In the genomic region with DNA sequence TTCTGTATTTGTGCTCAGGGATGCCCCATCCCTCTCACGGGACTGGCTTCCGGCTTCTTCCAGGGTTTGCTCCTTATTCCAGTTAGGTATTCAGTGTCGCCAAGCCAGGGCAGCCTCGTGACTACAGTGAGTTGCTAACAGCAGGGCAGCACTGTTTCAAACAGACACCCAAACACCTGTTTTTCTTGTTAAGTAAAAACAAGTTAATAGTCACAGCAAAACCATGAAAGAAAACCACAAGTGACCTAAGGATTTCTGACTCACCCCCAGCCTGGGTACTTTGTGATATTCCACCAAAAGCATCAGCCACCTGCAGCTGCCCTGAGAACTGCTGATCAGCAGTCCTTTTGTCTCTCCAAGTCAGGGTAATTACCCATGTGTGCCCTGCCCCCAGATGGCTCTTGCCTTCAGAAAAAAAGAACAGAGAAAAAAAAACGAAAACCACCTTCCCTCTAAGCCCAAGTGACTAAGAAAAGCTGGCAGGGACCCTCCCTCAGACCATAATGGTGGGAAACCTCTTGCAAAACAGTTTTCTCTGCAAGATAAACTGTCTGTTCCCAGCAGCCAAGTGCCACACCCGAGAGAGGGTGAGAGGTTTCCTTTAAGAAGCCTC, we compare ENCODE assay signal across 1 cellular context.
TF ChIP-seq lines count a peak whose summit lies in the region.

No MANE protein-coding gene starts in this region.

TF ChIP-seq in GM12878, 131 proteins besides CTCF, POLR2A, EP300 and RAD21 (continued from another document and continues in another):
- TF ChIP-seq, protein P1, sequence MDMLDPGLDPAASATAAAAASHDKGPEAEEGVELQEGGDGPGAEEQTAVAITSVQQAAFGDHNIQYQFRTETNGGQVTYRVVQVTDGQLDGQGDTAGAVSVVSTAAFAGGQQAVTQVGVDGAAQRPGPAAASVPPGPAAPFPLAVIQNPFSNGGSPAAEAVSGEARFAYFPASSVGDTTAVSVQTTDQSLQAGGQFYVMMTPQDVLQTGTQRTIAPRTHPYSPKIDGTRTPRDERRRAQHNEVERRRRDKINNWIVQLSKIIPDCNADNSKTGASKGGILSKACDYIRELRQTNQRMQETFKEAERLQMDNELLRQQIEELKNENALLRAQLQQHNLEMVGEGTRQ (IDR thresholded peaks at IDR 0.05; ENCODE audit: borderline replicate concordance, low read depth, low read length) = no peak
- TF ChIP-seq, protein P2, sequence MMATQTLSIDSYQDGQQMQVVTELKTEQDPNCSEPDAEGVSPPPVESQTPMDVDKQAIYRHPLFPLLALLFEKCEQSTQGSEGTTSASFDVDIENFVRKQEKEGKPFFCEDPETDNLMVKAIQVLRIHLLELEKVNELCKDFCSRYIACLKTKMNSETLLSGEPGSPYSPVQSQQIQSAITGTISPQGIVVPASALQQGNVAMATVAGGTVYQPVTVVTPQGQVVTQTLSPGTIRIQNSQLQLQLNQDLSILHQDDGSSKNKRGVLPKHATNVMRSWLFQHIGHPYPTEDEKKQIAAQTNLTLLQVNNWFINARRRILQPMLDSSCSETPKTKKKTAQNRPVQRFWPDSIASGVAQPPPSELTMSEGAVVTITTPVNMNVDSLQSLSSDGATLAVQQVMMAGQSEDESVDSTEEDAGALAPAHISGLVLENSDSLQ (IDR thresholded peaks at IDR 0.05) = peak; percentile 12; the same call in 1 of the 2 replicates
- TF ChIP-seq SMC3 (IDR thresholded peaks at IDR 0.05; ENCODE audit: borderline replicate concordance, low read length) = no peak
- TF ChIP-seq, protein P3, sequence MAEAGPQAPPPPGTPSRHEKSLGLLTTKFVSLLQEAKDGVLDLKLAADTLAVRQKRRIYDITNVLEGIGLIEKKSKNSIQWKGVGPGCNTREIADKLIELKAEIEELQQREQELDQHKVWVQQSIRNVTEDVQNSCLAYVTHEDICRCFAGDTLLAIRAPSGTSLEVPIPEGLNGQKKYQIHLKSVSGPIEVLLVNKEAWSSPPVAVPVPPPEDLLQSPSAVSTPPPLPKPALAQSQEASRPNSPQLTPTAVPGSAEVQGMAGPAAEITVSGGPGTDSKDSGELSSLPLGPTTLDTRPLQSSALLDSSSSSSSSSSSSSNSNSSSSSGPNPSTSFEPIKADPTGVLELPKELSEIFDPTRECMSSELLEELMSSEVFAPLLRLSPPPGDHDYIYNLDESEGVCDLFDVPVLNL (IDR thresholded peaks at IDR 0.05; ENCODE audit: low read depth, low read length) = no peak
- TF ChIP-seq NR2F1 (conservative IDR thresholded peaks at IDR 0.05) = peak; percentile 85
- TF ChIP-seq ZNF384 (IDR thresholded peaks at IDR 0.05; ENCODE audit: borderline replicate concordance, low read depth, low read length) = peak; percentile 87
- TF ChIP-seq, protein P4, sequence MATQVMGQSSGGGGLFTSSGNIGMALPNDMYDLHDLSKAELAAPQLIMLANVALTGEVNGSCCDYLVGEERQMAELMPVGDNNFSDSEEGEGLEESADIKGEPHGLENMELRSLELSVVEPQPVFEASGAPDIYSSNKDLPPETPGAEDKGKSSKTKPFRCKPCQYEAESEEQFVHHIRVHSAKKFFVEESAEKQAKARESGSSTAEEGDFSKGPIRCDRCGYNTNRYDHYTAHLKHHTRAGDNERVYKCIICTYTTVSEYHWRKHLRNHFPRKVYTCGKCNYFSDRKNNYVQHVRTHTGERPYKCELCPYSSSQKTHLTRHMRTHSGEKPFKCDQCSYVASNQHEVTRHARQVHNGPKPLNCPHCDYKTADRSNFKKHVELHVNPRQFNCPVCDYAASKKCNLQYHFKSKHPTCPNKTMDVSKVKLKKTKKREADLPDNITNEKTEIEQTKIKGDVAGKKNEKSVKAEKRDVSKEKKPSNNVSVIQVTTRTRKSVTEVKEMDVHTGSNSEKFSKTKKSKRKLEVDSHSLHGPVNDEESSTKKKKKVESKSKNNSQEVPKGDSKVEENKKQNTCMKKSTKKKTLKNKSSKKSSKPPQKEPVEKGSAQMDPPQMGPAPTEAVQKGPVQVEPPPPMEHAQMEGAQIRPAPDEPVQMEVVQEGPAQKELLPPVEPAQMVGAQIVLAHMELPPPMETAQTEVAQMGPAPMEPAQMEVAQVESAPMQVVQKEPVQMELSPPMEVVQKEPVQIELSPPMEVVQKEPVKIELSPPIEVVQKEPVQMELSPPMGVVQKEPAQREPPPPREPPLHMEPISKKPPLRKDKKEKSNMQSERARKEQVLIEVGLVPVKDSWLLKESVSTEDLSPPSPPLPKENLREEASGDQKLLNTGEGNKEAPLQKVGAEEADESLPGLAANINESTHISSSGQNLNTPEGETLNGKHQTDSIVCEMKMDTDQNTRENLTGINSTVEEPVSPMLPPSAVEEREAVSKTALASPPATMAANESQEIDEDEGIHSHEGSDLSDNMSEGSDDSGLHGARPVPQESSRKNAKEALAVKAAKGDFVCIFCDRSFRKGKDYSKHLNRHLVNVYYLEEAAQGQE (IDR thresholded peaks at IDR 0.05; ENCODE audit: low read depth, low read length) = no peak
- TF ChIP-seq KDM1A (IDR thresholded peaks at IDR 0.05; ENCODE audit: borderline replicate concordance) = no peak
- TF ChIP-seq NBN (IDR thresholded peaks at IDR 0.05) = peak; percentile 72
- TF ChIP-seq, protein P5, sequence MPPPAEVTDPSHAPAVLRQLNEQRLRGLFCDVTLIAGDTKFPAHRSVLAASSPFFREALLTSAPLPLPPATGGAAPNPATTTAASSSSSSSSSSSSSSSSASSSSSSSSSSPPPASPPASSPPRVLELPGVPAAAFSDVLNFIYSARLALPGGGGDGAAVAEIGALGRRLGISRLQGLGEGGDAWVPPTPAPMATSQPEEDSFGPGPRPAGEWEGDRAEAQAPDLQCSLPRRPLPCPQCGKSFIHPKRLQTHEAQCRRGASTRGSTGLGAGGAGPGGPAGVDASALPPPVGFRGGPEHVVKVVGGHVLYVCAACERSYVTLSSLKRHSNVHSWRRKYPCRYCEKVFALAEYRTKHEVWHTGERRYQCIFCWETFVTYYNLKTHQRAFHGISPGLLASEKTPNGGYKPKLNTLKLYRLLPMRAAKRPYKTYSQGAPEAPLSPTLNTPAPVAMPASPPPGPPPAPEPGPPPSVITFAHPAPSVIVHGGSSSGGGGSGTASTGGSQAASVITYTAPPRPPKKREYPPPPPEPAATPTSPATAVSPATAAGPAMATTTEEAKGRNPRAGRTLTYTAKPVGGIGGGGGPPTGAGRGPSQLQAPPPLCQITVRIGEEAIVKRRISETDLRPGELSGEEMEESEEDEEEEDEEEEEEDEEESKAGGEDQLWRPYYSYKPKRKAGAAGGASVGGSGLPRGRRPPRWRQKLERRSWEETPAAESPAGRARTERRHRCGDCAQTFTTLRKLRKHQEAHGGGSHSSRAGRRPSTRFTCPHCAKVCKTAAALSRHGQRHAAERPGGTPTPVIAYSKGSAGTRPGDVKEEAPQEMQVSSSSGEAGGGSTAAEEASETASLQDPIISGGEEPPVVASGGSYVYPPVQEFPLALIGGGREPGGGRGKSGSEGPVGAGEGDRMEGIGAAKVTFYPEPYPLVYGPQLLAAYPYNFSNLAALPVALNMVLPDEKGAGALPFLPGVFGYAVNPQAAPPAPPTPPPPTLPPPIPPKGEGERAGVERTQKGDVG (CRISPR knock-in tag; IDR thresholded peaks at IDR 0.05) = no peak
- TF ChIP-seq SPI1 (IDR thresholded peaks at IDR 0.05; ENCODE audit: borderline replicate concordance, insufficient read depth, low read depth, low read length) = no peak
- no peak for TF ChIP-seq PML (IDR thresholded peaks at IDR 0.05; ENCODE audit: low read length)
- TF ChIP-seq YY1 (IDR thresholded peaks at IDR 0.05; ENCODE audit: low read depth, low read length) = no peak
- TF ChIP-seq, protein P6, sequence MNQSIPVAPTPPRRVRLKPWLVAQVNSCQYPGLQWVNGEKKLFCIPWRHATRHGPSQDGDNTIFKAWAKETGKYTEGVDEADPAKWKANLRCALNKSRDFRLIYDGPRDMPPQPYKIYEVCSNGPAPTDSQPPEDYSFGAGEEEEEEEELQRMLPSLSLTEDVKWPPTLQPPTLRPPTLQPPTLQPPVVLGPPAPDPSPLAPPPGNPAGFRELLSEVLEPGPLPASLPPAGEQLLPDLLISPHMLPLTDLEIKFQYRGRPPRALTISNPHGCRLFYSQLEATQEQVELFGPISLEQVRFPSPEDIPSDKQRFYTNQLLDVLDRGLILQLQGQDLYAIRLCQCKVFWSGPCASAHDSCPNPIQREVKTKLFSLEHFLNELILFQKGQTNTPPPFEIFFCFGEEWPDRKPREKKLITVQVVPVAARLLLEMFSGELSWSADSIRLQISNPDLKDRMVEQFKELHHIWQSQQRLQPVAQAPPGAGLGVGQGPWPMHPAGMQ (IDR thresholded peaks at IDR 0.05; ENCODE audit: borderline replicate concordance) = no peak
- TF ChIP-seq STAT1 (conservative IDR thresholded peaks at IDR 0.05) = no peak
- TF ChIP-seq POLR2AphosphoS2 (IDR thresholded peaks at IDR 0.05; ENCODE audit: low read depth, low read length) = no peak
- TF ChIP-seq BHLHE40 (IDR thresholded peaks at IDR 0.05; ENCODE audit: borderline replicate concordance in 1 of 2, low read depth in 2 of 2, low read length in 1 of 2) = peak; percentile 38 to 73; a peak in 2 of 4 replicates
- TF ChIP-seq, protein P7, sequence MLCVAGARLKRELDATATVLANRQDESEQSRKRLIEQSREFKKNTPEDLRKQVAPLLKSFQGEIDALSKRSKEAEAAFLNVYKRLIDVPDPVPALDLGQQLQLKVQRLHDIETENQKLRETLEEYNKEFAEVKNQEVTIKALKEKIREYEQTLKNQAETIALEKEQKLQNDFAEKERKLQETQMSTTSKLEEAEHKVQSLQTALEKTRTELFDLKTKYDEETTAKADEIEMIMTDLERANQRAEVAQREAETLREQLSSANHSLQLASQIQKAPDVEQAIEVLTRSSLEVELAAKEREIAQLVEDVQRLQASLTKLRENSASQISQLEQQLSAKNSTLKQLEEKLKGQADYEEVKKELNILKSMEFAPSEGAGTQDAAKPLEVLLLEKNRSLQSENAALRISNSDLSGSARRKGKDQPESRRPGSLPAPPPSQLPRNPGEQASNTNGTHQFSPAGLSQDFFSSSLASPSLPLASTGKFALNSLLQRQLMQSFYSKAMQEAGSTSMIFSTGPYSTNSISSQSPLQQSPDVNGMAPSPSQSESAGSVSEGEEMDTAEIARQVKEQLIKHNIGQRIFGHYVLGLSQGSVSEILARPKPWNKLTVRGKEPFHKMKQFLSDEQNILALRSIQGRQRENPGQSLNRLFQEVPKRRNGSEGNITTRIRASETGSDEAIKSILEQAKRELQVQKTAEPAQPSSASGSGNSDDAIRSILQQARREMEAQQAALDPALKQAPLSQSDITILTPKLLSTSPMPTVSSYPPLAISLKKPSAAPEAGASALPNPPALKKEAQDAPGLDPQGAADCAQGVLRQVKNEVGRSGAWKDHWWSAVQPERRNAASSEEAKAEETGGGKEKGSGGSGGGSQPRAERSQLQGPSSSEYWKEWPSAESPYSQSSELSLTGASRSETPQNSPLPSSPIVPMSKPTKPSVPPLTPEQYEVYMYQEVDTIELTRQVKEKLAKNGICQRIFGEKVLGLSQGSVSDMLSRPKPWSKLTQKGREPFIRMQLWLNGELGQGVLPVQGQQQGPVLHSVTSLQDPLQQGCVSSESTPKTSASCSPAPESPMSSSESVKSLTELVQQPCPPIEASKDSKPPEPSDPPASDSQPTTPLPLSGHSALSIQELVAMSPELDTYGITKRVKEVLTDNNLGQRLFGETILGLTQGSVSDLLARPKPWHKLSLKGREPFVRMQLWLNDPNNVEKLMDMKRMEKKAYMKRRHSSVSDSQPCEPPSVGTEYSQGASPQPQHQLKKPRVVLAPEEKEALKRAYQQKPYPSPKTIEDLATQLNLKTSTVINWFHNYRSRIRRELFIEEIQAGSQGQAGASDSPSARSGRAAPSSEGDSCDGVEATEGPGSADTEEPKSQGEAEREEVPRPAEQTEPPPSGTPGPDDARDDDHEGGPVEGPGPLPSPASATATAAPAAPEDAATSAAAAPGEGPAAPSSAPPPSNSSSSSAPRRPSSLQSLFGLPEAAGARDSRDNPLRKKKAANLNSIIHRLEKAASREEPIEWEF (IDR thresholded peaks at IDR 0.05; ENCODE audit: insufficient replicate concordance, low read depth, low read length) = no peak
- TF ChIP-seq RCOR1 (conservative IDR thresholded peaks at IDR 0.05; ENCODE audit: low read depth, low read length) = no peak
- TF ChIP-seq TARDBP (IDR thresholded peaks at IDR 0.05; ENCODE audit: borderline replicate concordance) = no peak
- TF ChIP-seq, protein P8, sequence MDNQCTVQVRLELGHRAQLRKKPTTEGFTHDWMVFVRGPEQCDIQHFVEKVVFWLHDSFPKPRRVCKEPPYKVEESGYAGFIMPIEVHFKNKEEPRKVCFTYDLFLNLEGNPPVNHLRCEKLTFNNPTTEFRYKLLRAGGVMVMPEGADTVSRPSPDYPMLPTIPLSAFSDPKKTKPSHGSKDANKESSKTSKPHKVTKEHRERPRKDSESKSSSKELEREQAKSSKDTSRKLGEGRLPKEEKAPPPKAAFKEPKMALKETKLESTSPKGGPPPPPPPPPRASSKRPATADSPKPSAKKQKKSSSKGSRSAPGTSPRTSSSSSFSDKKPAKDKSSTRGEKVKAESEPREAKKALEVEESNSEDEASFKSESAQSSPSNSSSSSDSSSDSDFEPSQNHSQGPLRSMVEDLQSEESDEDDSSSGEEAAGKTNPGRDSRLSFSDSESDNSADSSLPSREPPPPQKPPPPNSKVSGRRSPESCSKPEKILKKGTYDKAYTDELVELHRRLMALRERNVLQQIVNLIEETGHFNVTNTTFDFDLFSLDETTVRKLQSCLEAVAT (IDR thresholded peaks at IDR 0.05) = peak; percentile 69
- no peak for TF ChIP-seq BMI1 (IDR thresholded peaks at IDR 0.05; ENCODE audit: borderline replicate concordance)
- TF ChIP-seq ZNF217 (IDR thresholded peaks at IDR 0.05) = no peak
- no peak for TF ChIP-seq HCFC1 (IDR thresholded peaks at IDR 0.05; ENCODE audit: low read length)
- TF ChIP-seq ZNF622 (IDR thresholded peaks at IDR 0.05) = no peak
- TF ChIP-seq HDAC6 (IDR thresholded peaks at IDR 0.05; ENCODE audit: unreplicated experiment) = no peak
- TF ChIP-seq EGR1 (IDR thresholded peaks at IDR 0.05; ENCODE audit: borderline replicate concordance in 1 of 2, low read depth in 2 of 2, low read length in 2 of 2) = no peak
- TF ChIP-seq KLF5 (IDR thresholded peaks at IDR 0.05; ENCODE audit: partially characterized antibody) = no peak
- TF ChIP-seq RBBP5 (conservative IDR thresholded peaks at IDR 0.05) = no peak
- TF ChIP-seq, protein P9, sequence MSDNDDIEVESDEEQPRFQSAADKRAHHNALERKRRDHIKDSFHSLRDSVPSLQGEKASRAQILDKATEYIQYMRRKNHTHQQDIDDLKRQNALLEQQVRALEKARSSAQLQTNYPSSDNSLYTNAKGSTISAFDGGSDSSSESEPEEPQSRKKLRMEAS (IDR thresholded peaks at IDR 0.05; ENCODE audit: low read depth, low read length) = no peak
- no peak for TF ChIP-seq SMARCA5 (IDR thresholded peaks at IDR 0.05)
- TF ChIP-seq, protein P10, sequence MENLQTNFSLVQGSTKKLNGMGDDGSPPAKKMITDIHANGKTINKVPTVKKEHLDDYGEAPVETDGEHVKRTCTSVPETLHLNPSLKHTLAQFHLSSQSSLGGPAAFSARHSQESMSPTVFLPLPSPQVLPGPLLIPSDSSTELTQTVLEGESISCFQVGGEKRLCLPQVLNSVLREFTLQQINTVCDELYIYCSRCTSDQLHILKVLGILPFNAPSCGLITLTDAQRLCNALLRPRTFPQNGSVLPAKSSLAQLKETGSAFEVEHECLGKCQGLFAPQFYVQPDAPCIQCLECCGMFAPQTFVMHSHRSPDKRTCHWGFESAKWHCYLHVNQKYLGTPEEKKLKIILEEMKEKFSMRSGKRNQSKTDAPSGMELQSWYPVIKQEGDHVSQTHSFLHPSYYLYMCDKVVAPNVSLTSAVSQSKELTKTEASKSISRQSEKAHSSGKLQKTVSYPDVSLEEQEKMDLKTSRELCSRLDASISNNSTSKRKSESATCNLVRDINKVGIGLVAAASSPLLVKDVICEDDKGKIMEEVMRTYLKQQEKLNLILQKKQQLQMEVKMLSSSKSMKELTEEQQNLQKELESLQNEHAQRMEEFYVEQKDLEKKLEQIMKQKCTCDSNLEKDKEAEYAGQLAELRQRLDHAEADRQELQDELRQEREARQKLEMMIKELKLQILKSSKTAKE (IDR thresholded peaks at IDR 0.05; ENCODE audit: low read depth, poor library complexity, severe bottlenecking) = peak; percentile 68
- no peak for TF ChIP-seq MYC (IDR thresholded peaks at IDR 0.05; ENCODE audit: insufficient read depth, insufficient read length, insufficient replicate concordance, low read length, severe bottlenecking)
- peak; percentile 84; the same call in 1 of the 2 replicates for TF ChIP-seq CHD2 (IDR thresholded peaks at IDR 0.05; ENCODE audit: borderline replicate concordance, low read depth, low read length)
